Comparison of ENCODE assay signal across 8 cellular contexts in genomic region chr12:51721281-51721940, GRCh38.
DNase-seq lines count a peak whose midpoint lies in the region; ATAC-seq and TF ChIP-seq lines count a peak whose summit lies in the region.

No MANE protein-coding gene starts in this region.

- no peak overlapping the region for H3K27ac ChIP-seq in heart left ventricle
- H3K27ac ChIP-seq in smooth muscle cell (ENCODE audit: low read depth): no peak overlapping the region

- WGBS in heart left ventricle, 4 donors: 6 to 18% (median 9%) methylated on average over 28 to 44 of the region's 44 CpGs
- WGBS in smooth muscle cell (ENCODE audit: low lambda C conversion rate): 51% methylated on average over 44 of the region's 44 CpGs

- H3K36me3 Mint-ChIP-seq in HFFc6 (ENCODE audit: low read depth): peaks cover 28% of the 10 kb centered on the region

- no peak overlapping the region for H2AFZ ChIP-seq in smooth muscle cell (ENCODE audit: low read depth)

- H3K79me2 ChIP-seq in smooth muscle cell (ENCODE audit: low read depth): no peaks in the 10 kb centered on the region

- H3K4me2 ChIP-seq in smooth muscle cell: peak overlapping the region; percentile 74

- H3K9me3 ChIP-seq in heart left ventricle (no peaks in the 10 kb centered on the region), smooth muscle cell (replicated peaks; ENCODE audit: low read depth) (no peaks in the 10 kb centered on the region)

- no peak for TF ChIP-seq POLR2A in heart left ventricle (IDR thresholded peaks at IDR 0.05)

- no peak overlapping the region for H3K9ac ChIP-seq in smooth muscle cell (ENCODE audit: low read depth)

- H3K9me3 Mint-ChIP-seq in HFFc6: no peaks in the 10 kb centered on the region

- ATAC-seq in heart left ventricle: peak; percentile 61 to 87 (median 80)

- H3F3A ChIP-seq in smooth muscle cell (ENCODE audit: low read depth): no peaks in the 10 kb centered on the region

- no peaks in the 10 kb centered on the region for H4K20me1 ChIP-seq in smooth muscle cell (ENCODE audit: low read depth)

- H3K36me3 ChIP-seq in heart left ventricle (no peaks in the 10 kb centered on the region), smooth muscle cell (ENCODE audit: low read depth) (no peaks in the 10 kb centered on the region)

- H3K4me3 ChIP-seq in heart left ventricle (peak overlapping the region in 7 of 12 donors; percentile 4 to 38 (median 24)), smooth muscle cell (peak overlapping the region; percentile 30)

- intact Hi-C loops in heart left ventricle (cut with DNase I): no loop called here

- peak overlapping the region; percentile 48 for H3K27ac Mint-ChIP-seq in HFFc6

- peak overlapping the region; percentile 42; the same call in 1 of the 2 replicates for H3K4me3 Mint-ChIP-seq in HFFc6

- H3K4me1 ChIP-seq in heart left ventricle (peaks cover 0 to 9% (median 4%) of the 10 kb centered on the region in 12 donors), smooth muscle cell (ENCODE audit: low read depth) (no peaks in the 10 kb centered on the region)

- no peak for TF ChIP-seq CTCF in HFFc6 (IDR thresholded peaks at IDR 0.05)
- TF ChIP-seq CTCF in heart left ventricle (IDR thresholded peaks at IDR 0.05): peak in 5 of 12 donors; percentile 10 to 32 (median 11)
- TF ChIP-seq CTCF in smooth muscle cell (IDR thresholded peaks at IDR 0.05; ENCODE audit: borderline replicate concordance, insufficient read depth, poor library complexity, severe bottlenecking): no peak

- DNase-seq in HFFc6 (no peak), heart left ventricle (peak; percentile 30 to 68 (median 44)), smooth muscle cell (lab: John Stamatoyannopoulos, UW; ENCODE audit: unreplicated experiment) (no peak), RKO (ENCODE audit: low spot score) (no peak), NCI-H446 treated with DMSO at 0.1 percent for 48 hours (lab: John Stamatoyannopoulos, UW) (no peak), HCEC 1CT (no peak), NAMALWA (ENCODE audit: low spot score) (no peak)
- DNase-seq in activated effector memory CD4-positive, alpha-beta T cell treated with Interleukin-2 at 50 U/mL for 16 hours: peak; percentile 12

- peaks cover 0 to 38% (median 10%) of the 10 kb centered on the region in 9 donors for H3K27me3 ChIP-seq in heart left ventricle
- H3K27me3 ChIP-seq in smooth muscle cell (ENCODE audit: low read depth): peaks cover 8% of the 10 kb centered on the region

- peaks cover 33% of the 10 kb centered on the region for H3K4me1 Mint-ChIP-seq in HFFc6 (ENCODE audit: low read depth)

- H3K27me3 Mint-ChIP-seq in HFFc6 (ENCODE audit: insufficient read depth): no peaks in the 10 kb centered on the region

Comparison
In these comparisons a context has a peak if more than half of its experiments do, and no peak if none do; other contexts are left out.
1. DNase-seq: peak in activated effector memory CD4-positive, alpha-beta T cell treated with Interleukin-2 at 50 U/mL for 16 hours (single experiment) and heart left ventricle (5 of 5); none in HFFc6 (single experiment), smooth muscle cell (single experiment), RKO (single experiment), NCI-H446 treated with DMSO at 0.1 percent for 48 hours (single experiment), HCEC 1CT (single experiment) and NAMALWA (single experiment).